In genomic region chr4:26071688-26072087, GRCh38 we compare ENCODE assay signal across 12 cellular contexts.
A peak's percentile ranks its signal among the peaks of the same experiment; 100 is the strongest.
DNase-seq lines count a peak whose midpoint lies in the region; ATAC-seq lines count a peak whose summit lies in the region.
"Had no signal": no experiment of that assay in that cellular context is flagged by ENCODE, and none has a peak within 500 bp of the region (broad histone marks: within the 10 kb centered on the region; RNA-seq: fewer than 3 reads in every experiment).

No MANE protein-coding gene starts in this region.

- POLR2A ChIA-PET in activated CD4-positive, alpha-beta memory T cell treated with anti-CD3 and anti-CD28 coated beads, Interleukin-2, amount 10 ng/mL, durations not matched to agents 7 days and 5 days (lab: Charles Lee): interaction anchor here (1.0 kb wide), 1 partner anchor 248 kb away, joined by 3 read pairs; no protein-coding TSS in a partner anchor

- H3K27me3 Mint-ChIP-seq in activated naive CD8-positive, alpha-beta T cell: no peaks in the 10 kb centered on the region
- peaks cover 5% of the 10 kb centered on the region for H3K27me3 Mint-ChIP-seq in activated naive CD8-positive, alpha-beta T cell treated with anti-CD3 and anti-CD28 coated beads, Interleukin-2, amount 50 U/mL, for 24 hours
- H3K27me3 Mint-ChIP-seq in activated T-helper 1 cell treated with anti-CD3 and anti-CD28 coated beads, Interleukin-12 subunit alpha, Interleukin-12 subunit beta, Interleukin-2, Interleukin-4 antibody, amounts not matched to agents 30 ng/mL and 10 ng/mL and 1 ng/mL, durations not matched to agents 14 hours and 24 hours and 36 hours (ENCODE audit: insufficient read depth): no peaks in the 10 kb centered on the region
- peaks cover 10% of the 10 kb centered on the region for H3K27me3 Mint-ChIP-seq in stimulated activated memory B cell treated with anti-CD40 and anti-IgM and Interleukin-4, amounts not matched to agents 10 μg/mL and 1 μg/mL and 100 μg/mL, for 72 hours
- H3K27me3 Mint-ChIP-seq in T-helper 2 cell treated with Interferon-gamma antibody and Interleukin-4, amounts not matched to agents 5 μg/mL and 100 μg/mL, for 36 hours (ENCODE audit: low read depth): no peaks in the 10 kb centered on the region
- H3K27me3 Mint-ChIP-seq in activated CD4-positive, alpha-beta memory T cell treated with anti-CD3 and anti-CD28 coated beads, Interleukin-2, amount 10 ng/mL, durations not matched to agents 7 days and 5 days: peaks cover 2% of the 10 kb centered on the region

- CTCF ChIA-PET in activated CD4-positive, alpha-beta memory T cell treated with anti-CD3 and anti-CD28 coated beads, Interleukin-2, amount 10 ng/mL, durations not matched to agents 7 days and 5 days (lab: Charles Lee): no interaction called here

- intact Hi-C loops in activated T-helper 1 cell treated with anti-CD3 and anti-CD28 coated beads, Interleukin-12 subunit alpha, Interleukin-12 subunit beta, Interleukin-2, Interleukin-4 antibody, amounts not matched to agents 30 ng/mL and 10 ng/mL and 1 ng/mL, durations not matched to agents 14 hours and 24 hours and 36 hours (cut with micrococcal nuclease): no loop called here

- DNase-seq in activated naive CD8-positive, alpha-beta T cell treated with anti-CD3 and anti-CD28 coated beads, Interleukin-2, amount 50 U/mL, for 24 hours: no peak
- DNase-seq in Kasumi-1 (lab: John Stamatoyannopoulos, UW): peak; percentile 32 to 51
- DNase-seq in activated T-helper 1 cell treated with anti-CD3 and anti-CD28 coated beads, Interleukin-12 subunit alpha, Interleukin-12 subunit beta, Interleukin-2, Interleukin-4 antibody, amounts not matched to agents 30 ng/mL and 10 ng/mL and 1 ng/mL, durations not matched to agents 14 hours and 24 hours and 36 hours (ENCODE audit: low spot score): no peak
- DNase-seq in T-helper 2 cell treated with Interferon-gamma antibody and Interleukin-4, amounts not matched to agents 5 μg/mL and 100 μg/mL, for 36 hours (ENCODE audit: low spot score): no peak
- DNase-seq in activated CD4-positive, alpha-beta memory T cell treated with anti-CD3 and anti-CD28 coated beads, Interleukin-2, amount 10 ng/mL, durations not matched to agents 7 days and 5 days: no peak
- DNase-seq: Karpas-422, NCI-H1436 treated with DMSO at 0.1 percent for 48 hours, NCI-H2081, NCI-H524 had no signal

- no peak for ATAC-seq in activated naive CD8-positive, alpha-beta T cell treated with anti-CD3 and anti-CD28 coated beads, Interleukin-2, amount 50 U/mL, for 24 hours
- no peak for ATAC-seq in stimulated activated memory B cell treated with anti-CD40 and anti-IgM and Interleukin-4, amounts not matched to agents 10 μg/mL and 1 μg/mL and 100 μg/mL, for 72 hours
- ATAC-seq: SK-N-SH treated with all-trans-retinoic acid at 6 μM for 48 hours had no signal

- no peak overlapping the region for H3K4me3 Mint-ChIP-seq in activated naive CD8-positive, alpha-beta T cell
- H3K4me3 Mint-ChIP-seq in activated naive CD8-positive, alpha-beta T cell treated with anti-CD3 and anti-CD28 coated beads, Interleukin-2, amount 50 U/mL, for 24 hours: no peak overlapping the region
- H3K4me3 Mint-ChIP-seq in activated T-helper 1 cell treated with anti-CD3 and anti-CD28 coated beads, Interleukin-12 subunit alpha, Interleukin-12 subunit beta, Interleukin-2, Interleukin-4 antibody, amounts not matched to agents 30 ng/mL and 10 ng/mL and 1 ng/mL, durations not matched to agents 14 hours and 24 hours and 36 hours: no peak overlapping the region
- no peak overlapping the region for H3K4me3 Mint-ChIP-seq in stimulated activated memory B cell treated with anti-CD40 and anti-IgM and Interleukin-4, amounts not matched to agents 10 μg/mL and 1 μg/mL and 100 μg/mL, for 72 hours
- H3K4me3 Mint-ChIP-seq in T-helper 2 cell treated with Interferon-gamma antibody and Interleukin-4, amounts not matched to agents 5 μg/mL and 100 μg/mL, for 36 hours: no peak overlapping the region
- H3K4me3 Mint-ChIP-seq in activated CD4-positive, alpha-beta memory T cell treated with anti-CD3 and anti-CD28 coated beads, Interleukin-2, amount 10 ng/mL, durations not matched to agents 7 days and 5 days: no peak overlapping the region

- peaks cover 9% of the 10 kb centered on the region for H3K9me3 Mint-ChIP-seq in activated naive CD8-positive, alpha-beta T cell (ENCODE audit: low read depth)
- H3K9me3 Mint-ChIP-seq in activated naive CD8-positive, alpha-beta T cell treated with anti-CD3 and anti-CD28 coated beads, Interleukin-2, amount 50 U/mL, for 24 hours: peaks cover 22% of the 10 kb centered on the region
- H3K9me3 Mint-ChIP-seq in activated T-helper 1 cell treated with anti-CD3 and anti-CD28 coated beads, Interleukin-12 subunit alpha, Interleukin-12 subunit beta, Interleukin-2, Interleukin-4 antibody, amounts not matched to agents 30 ng/mL and 10 ng/mL and 1 ng/mL, durations not matched to agents 14 hours and 24 hours and 36 hours: peaks cover 16% of the 10 kb centered on the region
- peaks cover 6% of the 10 kb centered on the region for H3K9me3 Mint-ChIP-seq in stimulated activated memory B cell treated with anti-CD40 and anti-IgM and Interleukin-4, amounts not matched to agents 10 μg/mL and 1 μg/mL and 100 μg/mL, for 72 hours
- peaks cover 8% of the 10 kb centered on the region for H3K9me3 Mint-ChIP-seq in T-helper 2 cell treated with Interferon-gamma antibody and Interleukin-4, amounts not matched to agents 5 μg/mL and 100 μg/mL, for 36 hours
- peaks cover 9% of the 10 kb centered on the region for H3K9me3 Mint-ChIP-seq in activated CD4-positive, alpha-beta memory T cell treated with anti-CD3 and anti-CD28 coated beads, Interleukin-2, amount 10 ng/mL, durations not matched to agents 7 days and 5 days

- peak overlapping the region; percentile 79 for H3K27ac Mint-ChIP-seq in activated naive CD8-positive, alpha-beta T cell
- no peak overlapping the region for H3K27ac Mint-ChIP-seq in activated naive CD8-positive, alpha-beta T cell treated with anti-CD3 and anti-CD28 coated beads, Interleukin-2, amount 50 U/mL, for 24 hours
- H3K27ac Mint-ChIP-seq in activated T-helper 1 cell treated with anti-CD3 and anti-CD28 coated beads, Interleukin-12 subunit alpha, Interleukin-12 subunit beta, Interleukin-2, Interleukin-4 antibody, amounts not matched to agents 30 ng/mL and 10 ng/mL and 1 ng/mL, durations not matched to agents 14 hours and 24 hours and 36 hours: peak overlapping the region; percentile 79
- peak overlapping the region; percentile 96 for H3K27ac Mint-ChIP-seq in stimulated activated memory B cell treated with anti-CD40 and anti-IgM and Interleukin-4, amounts not matched to agents 10 μg/mL and 1 μg/mL and 100 μg/mL, for 72 hours
- H3K27ac Mint-ChIP-seq in T-helper 2 cell treated with Interferon-gamma antibody and Interleukin-4, amounts not matched to agents 5 μg/mL and 100 μg/mL, for 36 hours: no peak overlapping the region
- no peak overlapping the region for H3K27ac Mint-ChIP-seq in activated CD4-positive, alpha-beta memory T cell treated with anti-CD3 and anti-CD28 coated beads, Interleukin-2, amount 10 ng/mL, durations not matched to agents 7 days and 5 days

- peaks cover 4% of the 10 kb centered on the region for H3K36me3 Mint-ChIP-seq in activated naive CD8-positive, alpha-beta T cell
- H3K36me3 Mint-ChIP-seq in activated naive CD8-positive, alpha-beta T cell treated with anti-CD3 and anti-CD28 coated beads, Interleukin-2, amount 50 U/mL, for 24 hours (ENCODE audit: low read depth): peaks cover 19% of the 10 kb centered on the region
- H3K36me3 Mint-ChIP-seq in activated T-helper 1 cell treated with anti-CD3 and anti-CD28 coated beads, Interleukin-12 subunit alpha, Interleukin-12 subunit beta, Interleukin-2, Interleukin-4 antibody, amounts not matched to agents 30 ng/mL and 10 ng/mL and 1 ng/mL, durations not matched to agents 14 hours and 24 hours and 36 hours (ENCODE audit: low read depth): peaks cover 21% of the 10 kb centered on the region
- peaks cover 4% of the 10 kb centered on the region for H3K36me3 Mint-ChIP-seq in stimulated activated memory B cell treated with anti-CD40 and anti-IgM and Interleukin-4, amounts not matched to agents 10 μg/mL and 1 μg/mL and 100 μg/mL, for 72 hours
- H3K36me3 Mint-ChIP-seq in T-helper 2 cell treated with Interferon-gamma antibody and Interleukin-4, amounts not matched to agents 5 μg/mL and 100 μg/mL, for 36 hours (ENCODE audit: low read depth): peaks cover 10% of the 10 kb centered on the region
- peaks cover 28% of the 10 kb centered on the region for H3K36me3 Mint-ChIP-seq in activated CD4-positive, alpha-beta memory T cell treated with anti-CD3 and anti-CD28 coated beads, Interleukin-2, amount 10 ng/mL, durations not matched to agents 7 days and 5 days (ENCODE audit: low read depth)

- peaks cover 33% of the 10 kb centered on the region for H3K4me1 Mint-ChIP-seq in activated naive CD8-positive, alpha-beta T cell (ENCODE audit: low read depth)
- H3K4me1 Mint-ChIP-seq in activated naive CD8-positive, alpha-beta T cell treated with anti-CD3 and anti-CD28 coated beads, Interleukin-2, amount 50 U/mL, for 24 hours: peaks cover 55% of the 10 kb centered on the region
- peaks cover 68% of the 10 kb centered on the region for H3K4me1 Mint-ChIP-seq in activated T-helper 1 cell treated with anti-CD3 and anti-CD28 coated beads, Interleukin-12 subunit alpha, Interleukin-12 subunit beta, Interleukin-2, Interleukin-4 antibody, amounts not matched to agents 30 ng/mL and 10 ng/mL and 1 ng/mL, durations not matched to agents 14 hours and 24 hours and 36 hours (ENCODE audit: low read depth)
- H3K4me1 Mint-ChIP-seq in stimulated activated memory B cell treated with anti-CD40 and anti-IgM and Interleukin-4, amounts not matched to agents 10 μg/mL and 1 μg/mL and 100 μg/mL, for 72 hours: peaks cover 43% of the 10 kb centered on the region
- H3K4me1 Mint-ChIP-seq in T-helper 2 cell treated with Interferon-gamma antibody and Interleukin-4, amounts not matched to agents 5 μg/mL and 100 μg/mL, for 36 hours (ENCODE audit: low read depth): peaks cover 51% of the 10 kb centered on the region
- peaks cover 55% of the 10 kb centered on the region for H3K4me1 Mint-ChIP-seq in activated CD4-positive, alpha-beta memory T cell treated with anti-CD3 and anti-CD28 coated beads, Interleukin-2, amount 10 ng/mL, durations not matched to agents 7 days and 5 days

Comparison
In these comparisons a context has a peak if more than half of its experiments do, and no peak if none do; other contexts are left out.
1. H3K27ac Mint-ChIP-seq: peak in activated naive CD8-positive, alpha-beta T cell (single experiment), activated T-helper 1 cell treated with anti-CD3 and anti-CD28 coated beads, Interleukin-12 subunit alpha, Interleukin-12 subunit beta, Interleukin-2, Interleukin-4 antibody, amounts not matched to agents 30 ng/mL and 10 ng/mL and 1 ng/mL, durations not matched to agents 14 hours and 24 hours and 36 hours (single experiment) and stimulated activated memory B cell treated with anti-CD40 and anti-IgM and Interleukin-4, amounts not matched to agents 10 μg/mL and 1 μg/mL and 100 μg/mL, for 72 hours (single experiment); none in activated naive CD8-positive, alpha-beta T cell treated with anti-CD3 and anti-CD28 coated beads, Interleukin-2, amount 50 U/mL, for 24 hours (single experiment), T-helper 2 cell treated with Interferon-gamma antibody and Interleukin-4, amounts not matched to agents 5 μg/mL and 100 μg/mL, for 36 hours (single experiment) and activated CD4-positive, alpha-beta memory T cell treated with anti-CD3 and anti-CD28 coated beads, Interleukin-2, amount 10 ng/mL, durations not matched to agents 7 days and 5 days (single experiment).
2. DNase-seq: peak in Kasumi-1 (2 of 2); none in activated naive CD8-positive, alpha-beta T cell treated with anti-CD3 and anti-CD28 coated beads, Interleukin-2, amount 50 U/mL, for 24 hours (single experiment), activated T-helper 1 cell treated with anti-CD3 and anti-CD28 coated beads, Interleukin-12 subunit alpha, Interleukin-12 subunit beta, Interleukin-2, Interleukin-4 antibody, amounts not matched to agents 30 ng/mL and 10 ng/mL and 1 ng/mL, durations not matched to agents 14 hours and 24 hours and 36 hours (single experiment), T-helper 2 cell treated with Interferon-gamma antibody and Interleukin-4, amounts not matched to agents 5 μg/mL and 100 μg/mL, for 36 hours (single experiment) and activated CD4-positive, alpha-beta memory T cell treated with anti-CD3 and anti-CD28 coated beads, Interleukin-2, amount 10 ng/mL, durations not matched to agents 7 days and 5 days (single experiment).